7 cellular contexts compared by ENCODE assay signal in the genomic region with DNA sequence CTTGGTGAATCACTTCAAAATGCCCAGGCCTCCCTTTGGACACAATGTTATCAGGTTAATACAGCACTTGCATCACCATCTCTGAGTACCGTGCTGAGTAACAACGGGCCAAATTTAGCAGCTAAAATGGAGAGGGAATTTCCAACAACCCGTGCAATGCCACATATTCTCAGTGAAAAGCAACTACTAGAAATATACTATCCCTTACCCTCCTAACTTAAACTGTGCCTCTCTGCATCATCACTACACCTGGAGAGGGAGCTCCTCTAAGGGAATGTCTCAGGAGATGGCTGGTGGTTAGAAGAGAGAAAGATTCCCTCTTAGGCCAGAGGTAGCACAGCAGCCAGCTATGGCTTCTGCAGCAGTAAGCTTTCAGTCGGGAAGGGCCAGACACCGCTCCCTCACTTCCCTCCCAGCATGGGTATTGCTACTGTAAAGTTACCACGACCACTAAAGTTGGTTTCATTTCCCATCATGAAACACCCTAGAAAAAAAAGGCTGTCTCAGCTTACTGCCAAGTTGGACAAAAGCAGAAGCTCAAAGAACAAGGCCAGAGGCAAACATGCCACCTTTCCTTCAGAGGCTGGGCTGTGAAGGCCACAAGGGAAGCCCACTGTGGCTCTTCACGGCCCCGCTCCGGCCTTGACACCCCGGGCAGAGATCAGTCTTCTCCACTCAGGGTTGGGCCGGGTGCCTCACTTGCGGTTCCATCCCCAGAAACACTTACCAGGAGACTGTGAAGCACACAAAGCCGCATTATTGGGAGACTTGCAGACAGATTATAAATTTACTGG. TPM values are rescaled to one million over a fixed set of nuclear protein-coding genes. Genes with fewer than 3 reads are reported as not detected.
A peak's percentile ranks its signal among the peaks of the same experiment; 100 is the strongest.
DNase-seq lines count a peak whose midpoint lies in the region; ATAC-seq, FAIRE-seq and TF ChIP-seq lines count a peak whose summit lies in the region.

No MANE protein-coding gene starts in this region.

- peaks cover 89% of the 10 kb centered on the region for H3K79me2 ChIP-seq in GM12878 (ENCODE audit: control insufficient read depth, insufficient read depth, low read length)

- no peaks in the 10 kb centered on the region; the same call in 1 of the 3 replicates for H3K9me3 ChIP-seq in GM12878 (replicated peaks; ENCODE audit: control insufficient read depth, insufficient read depth, low read length)

- H3K27me3 ChIP-seq in GM12878 (replicated peaks in 1 of 2; ENCODE audit: control insufficient read depth in 2 of 2, insufficient read depth in 2 of 2, low read length in 1 of 2): no peaks in the 10 kb centered on the region

- TF ChIP-seq EP300 in GM12878 (IDR thresholded peaks at IDR 0.05; ENCODE audit: borderline replicate concordance in 1 of 2, control insufficient read depth in 1 of 2, low read depth in 2 of 2, low read length in 2 of 2): peak; percentile 6 to 8; a peak in 1 of 4 replicates

- no peak for DNase-seq in RWPE1 (ENCODE audit: low spot score)
- peak; percentile 87 for DNase-seq in GM12878 (ENCODE audit: low read depth, low spot score)
- DNase-seq in kidney tubule cell (ENCODE audit: low spot score): peak; percentile 81
- peak; percentile 42 to 50 for DNase-seq in stimulated activated CD4-positive, alpha-beta T cell treated with anti-CD3 and anti-CD28 coated beads, Interleukin-2, amount 100 ng/mL, for 24 hours
- no peak for DNase-seq in cortex of kidney (lab: John Stamatoyannopoulos, UW)

- no peak; the same call in 1 of the 2 replicates for TF ChIP-seq RAD21 in GM12878 (IDR thresholded peaks at IDR 0.05; ENCODE audit: insufficient read depth, low read depth, low read length)

- CTCF ChIA-PET in RWPE1 (lab: Yijun Ruan, JAX): interaction anchor here (0.6 to 0.9 kb wide), 4 partner anchors 33 to 573 kb away, joined by 4 read pairs; no protein-coding TSS in a partner anchor
- CTCF ChIA-PET in GM12878 (lab: Yijun Ruan, JAX): interaction anchor here (0.7 to 11.4 kb wide), 23 partner anchors 11 to 1185 kb away, joined by 3 to 256 read pairs (median 7); no protein-coding TSS in a partner anchor

- intact Hi-C loops in GM12878 (cut with micrococcal nuclease; ENCODE audit: unreplicated experiment): loop anchor here (1.0 to 2.0 kb wide), 3 partner anchors 46 to 183 kb away; no protein-coding TSS in a partner anchor

- in situ Hi-C loops in GM12878 (cut with MboI): no loop called here

- RAD21 ChIA-PET in GM12878 (lab: Charles Lee; ENCODE audit: unreplicated experiment): interaction anchor here (0.6 to 11.4 kb wide), 34 partner anchors 9 to 775 kb away, joined by 3 to 213 read pairs (median 5); a partner anchor contains a TSS

- WGBS in GM12878 (ENCODE audit: insufficient coverage, insufficient replicate concordance, low lambda C conversion rate, missing lambda C conversion rate): 5% methylated on average over 13 of the region's 13 CpGs

- TF ChIP-seq POLR2A in GM12878 (IDR thresholded peaks at IDR 0.05; ENCODE audit: low read depth, low read length): no peak; the same call in 1 of the 2 replicates

- POLR2A ChIA-PET in RWPE1 (lab: Yijun Ruan, JAX; ENCODE audit: low non-redundant PET) (no interaction called here), GM12878 (lab: Charles Lee) (interaction anchor here (0.6 to 5.7 kb wide), 14 partner anchors 9 to 345 kb away, joined by 3 to 43 read pairs (median 4); a partner anchor contains a TSS)

- no peaks in the 10 kb centered on the region for H4K20me1 ChIP-seq in GM12878 (ENCODE audit: control insufficient read depth, insufficient read depth)

- no peak overlapping the region for H2AFZ ChIP-seq in GM12878 (ENCODE audit: control insufficient read depth, low read depth, low read length)

- peak; percentile 38 for ATAC-seq in GM19023 (IDR thresholded peaks at IDR 0.05; ENCODE audit: unreplicated experiment)
- ATAC-seq in HG02970 (IDR thresholded peaks at IDR 0.05; ENCODE audit: low FRiP score, unreplicated experiment): peak; percentile 34
- ATAC-seq in GM12878: peak; percentile 44

- peak overlapping the region; percentile 85 for H3K4me2 ChIP-seq in GM12878 (ENCODE audit: control insufficient read depth, insufficient read depth)

- H3K36me3 ChIP-seq in GM12878 (ENCODE audit: control insufficient read depth in 2 of 2, insufficient read depth in 2 of 2, low read length in 1 of 2): 0 out of 4 replicates have a peak, but pooled peaks cover 0 to 2% of the 10 kb centered on the region in 2 experiments

- peak overlapping the region; percentile 66 for H3K9ac ChIP-seq in GM12878 (ENCODE audit: control insufficient read depth, insufficient read depth, low read length)

- SMC1A ChIA-PET in GM12878 (lab: Charles Lee; ENCODE audit: uncharacterized antibody, unreplicated experiment): interaction anchor here (0.6 to 11.9 kb wide), 36 partner anchors 9 to 417 kb away, joined by 3 to 189 read pairs (median 8); a partner anchor contains a TSS

- TF ChIP-seq CTCF in RWPE1 (conservative IDR thresholded peaks at IDR 0.05; ENCODE audit: low read depth): no peak
- TF ChIP-seq CTCF in GM12878 (IDR thresholded peaks at IDR 0.05 in 2 of 3, conservative IDR thresholded peaks at IDR 0.05 in 1 of 3; ENCODE audit: control insufficient read depth in 2 of 3, extremely low read depth in 1 of 3, insufficient read depth in 1 of 3, low read depth in 3 of 3, low read length in 3 of 3): no peak

- no TSS peak for BruUV-seq in GM12878 (replicated peaks; lab: Mats Ljungman, UMichigan)

- no peak for FAIRE-seq in GM12878 (lab: Jason Lieb, UNC)

- H3K27ac ChIP-seq in RWPE1 (peak overlapping the region; percentile 69), GM12878 (ENCODE audit: control insufficient read depth, insufficient read depth) (peak overlapping the region; percentile 80)

- peaks cover 11% of the 10 kb centered on the region for H3K4me1 ChIP-seq in GM12878 (ENCODE audit: control insufficient read depth, insufficient read depth, low read length)

- H3K4me3 ChIP-seq in GM12878: peak overlapping the region; percentile 100

TF ChIP-seq in GM12878, 131 proteins besides CTCF, POLR2A, EP300 and RAD21 (continues in another document):
- TF ChIP-seq SP1 (IDR thresholded peaks at IDR 0.05; ENCODE audit: low read depth, low read length) (no peak), NFXL1 (IDR thresholded peaks at IDR 0.05; ENCODE audit: borderline replicate concordance) (no peak), BHLHE40 (IDR thresholded peaks at IDR 0.05; ENCODE audit: borderline replicate concordance in 1 of 2, low read depth in 2 of 2, low read length in 1 of 2) (peak; percentile 51 to 65; a peak in 3 of 4 replicates), TARDBP (IDR thresholded peaks at IDR 0.05; ENCODE audit: borderline replicate concordance) (no peak)

RNA-seq across cellular contexts. Expression of a gene that starts 3.9 kb away (rescaled TPM):
- 40.1 and 41.3 TPM in 2 replicates for total RNA-seq in GM12878 (2013; cell fraction: nucleolus; rRNA removed)
- total RNA-seq in GM12878 (2014; rRNA removed) (15.0 and 16.0 TPM in 2 replicates), GM12878 (2014; rRNA removed; fragmentation: Illumina TruSeq; extraction: Trizol) (11.4 and 12.6 TPM in 2 replicates), GM12878 (2021) (12.7 and 13.3 TPM in 2 replicates)
- 3.6 TPM for polyA plus RNA-seq in GM12878 (2011; ENCODE audit: low read depth)
- polyA plus RNA-seq in GM12878 (2011; rRNA removed) (12.5 and 15.1 TPM in 2 replicates), GM12878 (2014; fragmentation: Illumina TruSeq; extraction: Trizol) (14.1 and 14.8 TPM in 2 replicates), GM12878 (2014; fragmentation: Nextera tagmentation; extraction: Ambion mirVana) (1 to 10 TPM; 2.5 to 2.6 TPM), GM12878 (2014; rRNA removed) (12.7 and 13.2 TPM in 2 replicates), GM12878 (2016; fragmentation: Nextera tagmentation; extraction: Ambion mirVana) (1 to 10 TPM; 6.8 to 7.5 TPM)
- 15.6 and 18.7 TPM in 2 replicates for polyA plus RNA-seq in GM12878 (2011; cell fraction: cytosol; rRNA removed)
- 14.3 and 15.4 TPM in 2 replicates for polyA plus RNA-seq in GM12878 (2011; cell fraction: nucleus; rRNA removed)
- polyA plus RNA-seq in GM12878 (2012): 4.3 and 6.8 TPM in 2 replicates
- 40.1 and 42.2 TPM in 2 replicates for polyA minus RNA-seq in GM12878 (2011; rRNA and poly(A)+ RNA removed)
- polyA minus RNA-seq in GM12878 (2011; cell fraction: cytosol; rRNA and poly(A)+ RNA removed): 13.3 and 17.5 TPM in 2 replicates
- 32.0 and 54.5 TPM in 2 replicates for polyA minus RNA-seq in GM12878 (2011; cell fraction: nucleus; rRNA and poly(A)+ RNA removed)

RNA-seq across cellular contexts. Expression of a gene that starts 50.6 kb away (rescaled TPM):
- total RNA-seq in GM12878 (2013; cell fraction: nucleolus; rRNA removed): 104 and 112 TPM in 2 replicates
- total RNA-seq in GM12878 (2014; rRNA removed) (15.2 and 19.9 TPM in 2 replicates), GM12878 (2014; rRNA removed; fragmentation: Illumina TruSeq; extraction: Trizol) (31.7 and 35.7 TPM in 2 replicates), GM12878 (2021) (20.6 and 21.4 TPM in 2 replicates)
- 12.0 TPM for polyA plus RNA-seq in GM12878 (2011; ENCODE audit: low read depth)
- polyA plus RNA-seq in GM12878 (2011; rRNA removed) (30.7 and 58.6 TPM in 2 replicates), GM12878 (2014; fragmentation: Illumina TruSeq; extraction: Trizol) (62.4 and 72.7 TPM in 2 replicates), GM12878 (2014; fragmentation: Nextera tagmentation; extraction: Ambion mirVana) (10 to 100 TPM; 24.5 to 24.7 TPM), GM12878 (2014; rRNA removed) (25.7 and 26.9 TPM in 2 replicates), GM12878 (2016; fragmentation: Nextera tagmentation; extraction: Ambion mirVana) (10 to 100 TPM; 31.0 to 32.0 TPM)
- 5.3 and 5.9 TPM in 2 replicates for polyA plus RNA-seq in GM12878 (2011; cell fraction: cytosol; rRNA removed)
- polyA plus RNA-seq in GM12878 (2011; cell fraction: nucleus; rRNA removed): 41.7 and 54.9 TPM in 2 replicates
- polyA plus RNA-seq in GM12878 (2012): 22.0 and 27.9 TPM in 2 replicates
- polyA minus RNA-seq in GM12878 (2011; rRNA and poly(A)+ RNA removed): 13.8 and 13.9 TPM in 2 replicates
- polyA minus RNA-seq in GM12878 (2011; cell fraction: cytosol; rRNA and poly(A)+ RNA removed): 4.8 and 5.6 TPM in 2 replicates
- polyA minus RNA-seq in GM12878 (2011; cell fraction: nucleus; rRNA and poly(A)+ RNA removed): 31.8 and 55.0 TPM in 2 replicates

RNA-seq across cellular contexts. Expression of a gene that starts 50.7 kb away (rescaled TPM):
- 10.9 and 13.3 TPM in 2 replicates for total RNA-seq in GM12878 (2013; cell fraction: nucleolus; rRNA removed)
- total RNA-seq in GM12878 (2014; rRNA removed) (3.8 and 6.3 TPM in 2 replicates), GM12878 (2014; rRNA removed; fragmentation: Illumina TruSeq; extraction: Trizol) (11.1 and 11.7 TPM in 2 replicates), GM12878 (2021) (8.4 and 8.6 TPM in 2 replicates)
- 3.1 TPM for polyA plus RNA-seq in GM12878 (2011; ENCODE audit: low read depth)
- polyA plus RNA-seq in GM12878 (2011; rRNA removed) (11.3 and 20.1 TPM in 2 replicates), GM12878 (2014; fragmentation: Illumina TruSeq; extraction: Trizol) (12.4 and 16.3 TPM in 2 replicates), GM12878 (2014; fragmentation: Nextera tagmentation; extraction: Ambion mirVana) (1 to 10 TPM; 4.6 to 4.8 TPM), GM12878 (2014; rRNA removed) (7.4 and 8.9 TPM in 2 replicates), GM12878 (2016; fragmentation: Nextera tagmentation; extraction: Ambion mirVana) (1 to 10 TPM; 7.8 to 8.4 TPM)
- 2.7 and 3.0 TPM in 2 replicates for polyA plus RNA-seq in GM12878 (2011; cell fraction: cytosol; rRNA removed)
- 10.2 and 11.2 TPM in 2 replicates for polyA plus RNA-seq in GM12878 (2011; cell fraction: nucleus; rRNA removed)
- 4.4 and 9.8 TPM in 2 replicates for polyA plus RNA-seq in GM12878 (2012)
- 4.2 and 6.8 TPM in 2 replicates for polyA minus RNA-seq in GM12878 (2011; rRNA and poly(A)+ RNA removed)
- 2.2 and 2.7 TPM in 2 replicates for polyA minus RNA-seq in GM12878 (2011; cell fraction: cytosol; rRNA and poly(A)+ RNA removed)
- polyA minus RNA-seq in GM12878 (2011; cell fraction: nucleus; rRNA and poly(A)+ RNA removed): 5.2 and 5.3 TPM in 2 replicates

Comparison
In these comparisons a context has a peak if more than half of its experiments do, and no peak if none do; other contexts are left out.
1. DNase-seq: peak in GM12878 (single experiment), kidney tubule cell (single experiment) and stimulated activated CD4-positive, alpha-beta T cell treated with anti-CD3 and anti-CD28 coated beads, Interleukin-2, amount 100 ng/mL, for 24 hours (2 of 2); none in RWPE1 (single experiment) and cortex of kidney (single experiment).
2. Peak in every context shown above with its lines, with median percentiles within 50 percentile points of each other: ATAC-seq.